Comparison of ENCODE assay signal across 9 cellular contexts in the genomic region with DNA sequence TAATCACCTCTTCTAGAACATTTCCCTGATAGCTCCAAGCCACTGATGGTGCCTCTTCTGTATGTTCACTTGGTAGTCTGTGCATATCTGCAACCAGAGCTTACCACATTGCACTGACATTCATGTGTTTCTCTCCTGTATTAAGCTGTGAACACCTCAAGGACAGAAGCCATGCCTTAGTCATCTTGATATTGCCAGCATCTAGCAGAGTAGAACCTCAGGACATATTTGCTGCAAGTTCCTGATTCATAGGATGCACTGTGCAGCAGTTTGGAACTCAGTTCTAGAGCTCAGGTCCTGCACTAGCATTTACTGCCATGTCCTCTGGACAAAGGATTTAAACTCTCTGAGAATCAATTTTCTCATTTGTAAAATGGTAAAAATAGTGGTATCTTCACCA.
"Had no signal": no experiment of that assay in that cellular context is flagged by ENCODE, and none has a peak within 500 bp of the region (broad histone marks: within the 10 kb centered on the region; RNA-seq: fewer than 3 reads in every experiment).

No MANE protein-coding gene starts in this region.

- DNase-seq: GM23248, GOT3, H7, H9, HCEC 1CT, HFFc6 had no signal

- H3K9me3 Mint-ChIP-seq: GM23338, H9 had no signal

- FAIRE-seq: H1, H54 had no signal

- H3K4me3 Mint-ChIP-seq: GM23338, H9, HFFc6 had no signal

- H3K27ac Mint-ChIP-seq: GM23338, H9, HFFc6 had no signal
